In genomic region chr12:53160673-53161072, GRCh38 we compare ENCODE assay signal across 17 cellular contexts. TPM values are rescaled to one million over a fixed set of nuclear protein-coding genes. Genes with fewer than 3 reads are reported as not detected.
DNase-seq lines count a peak whose midpoint lies in the region; ATAC-seq, FAIRE-seq and TF ChIP-seq lines count a peak whose summit lies in the region.
"Had no signal": no experiment of that assay in that cellular context is flagged by ENCODE, and none has a peak within 500 bp of the region (broad histone marks: within the 10 kb centered on the region; RNA-seq: fewer than 3 reads in every experiment).

No MANE protein-coding gene starts in this region.

- peak; percentile 10 for DNase-seq in GM23248
- no peak for DNase-seq in SK-N-MC (ENCODE audit: low read depth, low spot score)
- DNase-seq in HepG2 (ENCODE audit: low spot score): no peak
- peak; percentile 73 for DNase-seq in osteocyte (ENCODE audit: extremely low spot score, unreplicated experiment)
- no peak for DNase-seq in CD4-positive, alpha-beta memory T cell
- no peak for DNase-seq in amniotic stem cell (lab: John Stamatoyannopoulos, UW)
- no peak for DNase-seq in OCI-M1 (lab: John Stamatoyannopoulos, UW)
- no peak for DNase-seq in GM13977 (ENCODE audit: low spot score)
- DNase-seq: BE2C; CD8-positive, alpha-beta T cell; COR-L47; DND-41; GOT3 had no signal

- TF ChIP-seq EP300 in HepG2 (IDR thresholded peaks at IDR 0.05; ENCODE audit: low read depth in 2 of 2, low read length in 2 of 2) (no peak), HepG2 (CRISPR knock-in tag; IDR thresholded peaks at IDR 0.05; ENCODE audit: borderline replicate concordance) (no peak)

- H3K4me3 ChIP-seq in GM23248 (no peak overlapping the region), SK-N-MC (no peak overlapping the region), HepG2 (replicated peaks in 1 of 3; ENCODE audit: insufficient read depth in 1 of 3, low read depth in 2 of 3, low read length in 3 of 3) (peak overlapping the region in 1 of 3 experiments; percentile 17; a peak in 1 of 6 replicates)
- H3K4me3 ChIP-seq in CD4-positive, alpha-beta memory T cell (ENCODE audit: low read length in 2 of 2): no peak overlapping the region
- H3K4me3 ChIP-seq: HAP-1 had no signal

- TF ChIP-seq POLR2A in HepG2 (IDR thresholded peaks at IDR 0.05; ENCODE audit: insufficient read depth in 1 of 2, low read depth in 2 of 2, low read length in 2 of 2): no peak

- TF ChIP-seq CTCF in HepG2 (CRISPR knock-in tag; IDR thresholded peaks at IDR 0.05) (no peak), osteocyte (IDR thresholded peaks at IDR 0.05) (no peak), GM13977 (IDR thresholded peaks at IDR 0.05; ENCODE audit: extremely low read depth, insufficient read depth, missing control alignments) (no peak)

- POLR2A ChIA-PET in HepG2 (lab: Yijun Ruan, JAX): interaction anchor here (0.9 to 4.5 kb wide), 9 partner anchors 14 to 135 kb away, joined by 3 to 34 read pairs (median 5); partner anchors contain the start of genes CSAD, PFDN5, SOAT2 and ZNF740
- POLR2A ChIA-PET in CD4-positive, alpha-beta memory T cell (lab: Charles Lee; ENCODE audit: partially characterized antibody): interaction anchor here (1.1 to 2.6 kb wide), 14 partner anchors 20 to 185 kb away, joined by 3 to 12 read pairs (median 5); partner anchors contain the start of genes AAAS, CSAD, ESPL1 and ITGB7

- H3K9ac ChIP-seq in GM23248 (no peak overlapping the region), SK-N-MC (ENCODE audit: insufficient read length) (peak overlapping the region; percentile 20), HepG2 (ENCODE audit: insufficient read depth, low read depth, low read length) (no peak overlapping the region)

- in situ Hi-C loops in GM23248 (cut with MboI) (no loop called here), HepG2 (cut with HindIII; ENCODE audit: extremely low pct_ligation_motif_present, low pct_unique_long_range_greater_than_20kb) (no loop called here), GM13977 (cut with MboI; ENCODE audit: low pct_unique_long_range_greater_than_20kb, low sequenced_read_pairs, unreplicated experiment) (no loop called here)

- no peaks in the 10 kb centered on the region for H4K20me1 ChIP-seq in GM23248 (ENCODE audit: insufficient read depth)
- no peaks in the 10 kb centered on the region for H4K20me1 ChIP-seq in HepG2 (ENCODE audit: insufficient read depth, low read length)

- no TSS peak for BruUV-seq in HepG2 (replicated peaks; lab: Mats Ljungman, UMichigan)

- no peaks in the 10 kb centered on the region for H3K9me3 Mint-ChIP-seq in osteocyte (ENCODE audit: unreplicated experiment)
- H3K9me3 Mint-ChIP-seq in CD4-positive, alpha-beta memory T cell: no peaks in the 10 kb centered on the region
- H3K9me3 Mint-ChIP-seq: CD8-positive, alpha-beta T cell had no signal

- H3K36me3 ChIP-seq in GM23248 (ENCODE audit: low read depth): peaks cover 11% of the 10 kb centered on the region
- 0 out of 2 replicates have a peak, but pooled peaks cover 3% of the 10 kb centered on the region for H3K36me3 ChIP-seq in SK-N-MC (ENCODE audit: insufficient read depth, low read length)
- no peaks in the 10 kb centered on the region for H3K36me3 ChIP-seq in HepG2 (replicated peaks in 1 of 2; ENCODE audit: control insufficient read depth in 1 of 2, insufficient read depth in 2 of 2, low read length in 2 of 2)
- H3K36me3 ChIP-seq in CD4-positive, alpha-beta memory T cell (ENCODE audit: insufficient read depth, low read length): no peaks in the 10 kb centered on the region
- H3K36me3 ChIP-seq: BE2C, HAP-1 had no signal

- CTCF ChIA-PET in HepG2 (lab: Yijun Ruan, JAX; ENCODE audit: low intra/inter-chr PET ratio, low total read pairs): interaction anchor here (1.4 to 4.1 kb wide), 2 partner anchors 28 to 30 kb away, joined by 3 to 23 read pairs; no protein-coding TSS in a partner anchor
- CTCF ChIA-PET in CD4-positive, alpha-beta memory T cell (lab: Charles Lee; ENCODE audit: partially characterized antibody): interaction anchor here (0.7 to 10.4 kb wide), 33 partner anchors 8 to 270 kb away, joined by 3 to 165 read pairs (median 6); partner anchors contain the start of genes CSAD, ESPL1, ITGB7 and PFDN5

- 77 to 83% methylated on average over 2 of the region's 2 CpGs for WGBS in GM23248 (ENCODE audit: low coverage in 1 of 2, low lambda C conversion rate in 2 of 2, missing lambda C conversion rate in 2 of 2), 2 experiments
- 26% methylated on average over 2 of the region's 2 CpGs for WGBS in HepG2 (ENCODE audit: low lambda C conversion rate)

- H3K4me3 Mint-ChIP-seq in osteocyte (ENCODE audit: unreplicated experiment): no peak overlapping the region
- no peak overlapping the region for H3K4me3 Mint-ChIP-seq in CD4-positive, alpha-beta memory T cell
- H3K4me3 Mint-ChIP-seq: CD8-positive, alpha-beta T cell had no signal

- no peaks in the 10 kb centered on the region for H3K9me2 ChIP-seq in GM23248 (ENCODE audit: insufficient read depth)

- H3K27me3 Mint-ChIP-seq in osteocyte (ENCODE audit: unreplicated experiment): no peaks in the 10 kb centered on the region
- no peaks in the 10 kb centered on the region for H3K27me3 Mint-ChIP-seq in CD4-positive, alpha-beta memory T cell

- H3K27me3 ChIP-seq in GM23248 (replicated peaks; ENCODE audit: insufficient read depth): no peaks in the 10 kb centered on the region
- no peaks in the 10 kb centered on the region for H3K27me3 ChIP-seq in HepG2 (ENCODE audit: control insufficient read depth in 1 of 2, insufficient read depth in 2 of 2, low read length in 2 of 2)
- H3K27me3 ChIP-seq in CD4-positive, alpha-beta memory T cell (ENCODE audit: insufficient read depth, low read length): no peaks in the 10 kb centered on the region
- H3K27me3 ChIP-seq: BE2C had no signal

- H3K4me1 ChIP-seq in GM23248 (ENCODE audit: insufficient read depth): no peaks in the 10 kb centered on the region
- H3K4me1 ChIP-seq in HepG2 (ENCODE audit: insufficient read depth, low read length): peaks cover 44% of the 10 kb centered on the region
- H3K4me1 ChIP-seq in CD4-positive, alpha-beta memory T cell (ENCODE audit: insufficient read depth, low read length): peaks cover 10% of the 10 kb centered on the region
- H3K4me1 ChIP-seq: BE2C had no signal

- H3K27ac ChIP-seq in GM23248 (no peak overlapping the region), SK-N-MC (no peak overlapping the region), HepG2 (ENCODE audit: extremely low read length, insufficient read depth, low read length) (peak overlapping the region; percentile 53)
- no peak overlapping the region for H3K27ac ChIP-seq in CD4-positive, alpha-beta memory T cell (ENCODE audit: low read depth, low read length)

- H3K4me2 ChIP-seq in GM23248 (ENCODE audit: unreplicated experiment): no peak overlapping the region
- H3K4me2 ChIP-seq in HepG2 (ENCODE audit: low read depth, low read length): peak overlapping the region; percentile 50

- no peak overlapping the region for H2AFZ ChIP-seq in GM23248
- no peak overlapping the region for H2AFZ ChIP-seq in HepG2 (ENCODE audit: low read length)

- H3K27ac Mint-ChIP-seq in osteocyte (ENCODE audit: unreplicated experiment): no peak overlapping the region
- H3K27ac Mint-ChIP-seq in CD4-positive, alpha-beta memory T cell: no peak overlapping the region
- H3K27ac Mint-ChIP-seq: CD8-positive, alpha-beta T cell had no signal

- peak; percentile 67 for ATAC-seq in HepG2
- ATAC-seq: CD8-positive, alpha-beta T cell had no signal

- no peaks in the 10 kb centered on the region for H3F3A ChIP-seq in GM23248 (ENCODE audit: insufficient read depth)

- H3K4me1 Mint-ChIP-seq in osteocyte (ENCODE audit: unreplicated experiment): peaks cover 4% of the 10 kb centered on the region
- peaks cover 5 to 8% (median 6%) of the 10 kb centered on the region in 4 donors for H3K4me1 Mint-ChIP-seq in CD4-positive, alpha-beta memory T cell

- intact Hi-C loops in HepG2 (cut with micrococcal nuclease; ENCODE audit: unreplicated experiment): no loop called here
- intact Hi-C loops in CD4-positive, alpha-beta memory T cell (cut with micrococcal nuclease): no loop called here

- H3K36me3 Mint-ChIP-seq in osteocyte (ENCODE audit: unreplicated experiment): peaks cover 14% of the 10 kb centered on the region
- no peaks in the 10 kb centered on the region for H3K36me3 Mint-ChIP-seq in CD4-positive, alpha-beta memory T cell
- H3K36me3 Mint-ChIP-seq: CD8-positive, alpha-beta T cell had no signal

- H3K79me2 ChIP-seq in GM23248 (ENCODE audit: insufficient read depth) (no peaks in the 10 kb centered on the region), HepG2 (ENCODE audit: insufficient read depth, low read length) (no peaks in the 10 kb centered on the region)

- no peak for TF ChIP-seq RAD21 in HepG2 (CRISPR knock-in tag; IDR thresholded peaks at IDR 0.05)

- no peaks in the 10 kb centered on the region for H3K9me3 ChIP-seq in GM23248 (ENCODE audit: low read depth)
- no peaks in the 10 kb centered on the region for H3K9me3 ChIP-seq in SK-N-MC (ENCODE audit: low read depth, low read length)
- H3K9me3 ChIP-seq in HepG2 (ENCODE audit: low read length): no peaks in the 10 kb centered on the region
- no peaks in the 10 kb centered on the region for H3K9me3 ChIP-seq in CD4-positive, alpha-beta memory T cell (ENCODE audit: control insufficient read depth in 1 of 2, low read length in 2 of 2)
- H3K9me3 ChIP-seq: BE2C, HAP-1 had no signal

- FAIRE-seq in HepG2 (lab: Jason Lieb, UNC): no peak
- FAIRE-seq: A204.1, GM18507 had no signal

RNA-seq across cellular contexts. Expression of gene ZNF740, which starts 19.8 kb away (rescaled TPM):
- 5.1 and 6.5 TPM in 2 replicates for total RNA-seq in GM23248 (2014; rRNA removed; shearing (Covaris generic))
- 2.8 and 3.9 TPM in 2 replicates for polyA plus RNA-seq in GM23248 (2016; fragmentation: Nextera tagmentation; extraction: Ambion mirVana)
- 15.0 and 16.9 TPM in 2 replicates for total RNA-seq in HepG2 (2016; rRNA removed; fragmentation: Illumina TruSeq; extraction: Trizol)
- 2.4 and 4.8 TPM in 2 replicates for total RNA-seq in HepG2 (2016; cell fraction: cytosol; rRNA removed; fragmentation: Illumina TruSeq; extraction: Trizol; ENCODE audit: low read depth)
- 13.9 and 16.1 TPM in 2 replicates for total RNA-seq in HepG2 (2016; cell fraction: insoluble cytoplasmic fraction; rRNA removed; fragmentation: Illumina TruSeq; extraction: Trizol)
- total RNA-seq in HepG2 (2016; cell fraction: membrane; rRNA removed; fragmentation: Illumina TruSeq; extraction: Trizol): 11.3 and 11.8 TPM in 2 replicates
- total RNA-seq in HepG2 (2016; cell fraction: nucleus; rRNA removed; fragmentation: Illumina TruSeq; extraction: Trizol): 20.9 and 23.7 TPM in 2 replicates
- polyA plus RNA-seq in HepG2 (2011; rRNA removed): 19.0 and 22.0 TPM in 2 replicates
- 7.2 and 8.9 TPM in 2 replicates for polyA plus RNA-seq in HepG2 (2011; cell fraction: cytosol; rRNA removed)
- 49.3 and 50.2 TPM in 2 replicates for polyA plus RNA-seq in HepG2 (2011; cell fraction: nucleus; rRNA removed)
- polyA plus RNA-seq in HepG2 (2012): 15.4 and 16.5 TPM in 2 replicates
- 1.4 and 2.0 TPM in 2 replicates for polyA plus RNA-seq in HepG2 (2016; cell fraction: cytosol; fragmentation: Illumina TruSeq; extraction: Trizol; ENCODE audit: low read depth)
- polyA plus RNA-seq in HepG2 (2016; cell fraction: insoluble cytoplasmic fraction; fragmentation: Illumina TruSeq; extraction: Trizol; ENCODE audit: low read depth): 11.3 and 12.0 TPM in 2 replicates
- polyA plus RNA-seq in HepG2 (2016; cell fraction: membrane; fragmentation: Illumina TruSeq; extraction: Trizol; ENCODE audit: low read depth): 4.1 and 5.8 TPM in 2 replicates
- polyA plus RNA-seq in HepG2 (2016; cell fraction: nucleus; fragmentation: Illumina TruSeq; extraction: Trizol; ENCODE audit: insufficient read depth, low read depth): 21.2 and 25.1 TPM in 2 replicates
- 41.0 and 77.8 TPM in 2 replicates for polyA minus RNA-seq in HepG2 (2011; rRNA and poly(A)+ RNA removed; ENCODE audit: low replicate concordance)
- polyA minus RNA-seq in HepG2 (2011; cell fraction: cytosol; rRNA and poly(A)+ RNA removed): 8.4 and 10.6 TPM in 2 replicates
- polyA minus RNA-seq in HepG2 (2011; cell fraction: nucleus; rRNA and poly(A)+ RNA removed): 91.4 and 93.6 TPM in 2 replicates
- 39.6 and 55.4 TPM in 2 replicates for total RNA-seq in osteocyte
- total RNA-seq in CD4-positive, alpha-beta memory T cell: 100 to 1,000 TPM; 109 to 113 TPM
- 1 to 10 TPM in 1 of 2 donors, under 1 TPM in 1; 0.90 to 3.5 TPM for polyA plus RNA-seq in CD4-positive, alpha-beta memory T cell

RNA-seq across cellular contexts. Expression of gene CSAD, which starts 20.1 kb away (rescaled TPM):
- total RNA-seq in GM23248 (2014; rRNA removed; shearing (Covaris generic)): 13.4 and 14.2 TPM in 2 replicates
- polyA plus RNA-seq in GM23248 (2016; fragmentation: Nextera tagmentation; extraction: Ambion mirVana) (6.1 and 8.6 TPM in 2 replicates), HepG2 (2011; rRNA removed) (23.5 and 25.2 TPM in 2 replicates)
- total RNA-seq in HepG2 (2016; rRNA removed; fragmentation: Illumina TruSeq; extraction: Trizol) (2.7 and 7.2 TPM in 2 replicates), osteocyte (45.0 and 47.0 TPM in 2 replicates)
- 3.9 and 6.0 TPM in 2 replicates for total RNA-seq in HepG2 (2016; cell fraction: cytosol; rRNA removed; fragmentation: Illumina TruSeq; extraction: Trizol; ENCODE audit: low read depth)
- 1.3 and 7.7 TPM in 2 replicates for total RNA-seq in HepG2 (2016; cell fraction: insoluble cytoplasmic fraction; rRNA removed; fragmentation: Illumina TruSeq; extraction: Trizol)
- 2.3 TPM in 2 replicates for total RNA-seq in HepG2 (2016; cell fraction: membrane; rRNA removed; fragmentation: Illumina TruSeq; extraction: Trizol)
- 12.9 and 16.2 TPM in 2 replicates for total RNA-seq in HepG2 (2016; cell fraction: nucleus; rRNA removed; fragmentation: Illumina TruSeq; extraction: Trizol)
- polyA plus RNA-seq in HepG2 (2011; cell fraction: cytosol; rRNA removed): 4.3 and 5.6 TPM in 2 replicates
- polyA plus RNA-seq in HepG2 (2011; cell fraction: nucleus; rRNA removed): 112 and 125 TPM in 2 replicates
- polyA plus RNA-seq in HepG2 (2012): 10.0 and 10.8 TPM in 2 replicates
- 0.41 and 0.44 TPM in 2 replicates for polyA plus RNA-seq in HepG2 (2016; cell fraction: cytosol; fragmentation: Illumina TruSeq; extraction: Trizol; ENCODE audit: low read depth)
- 2.9 and 3.3 TPM in 2 replicates for polyA plus RNA-seq in HepG2 (2016; cell fraction: insoluble cytoplasmic fraction; fragmentation: Illumina TruSeq; extraction: Trizol; ENCODE audit: low read depth)
- polyA plus RNA-seq in HepG2 (2016; cell fraction: membrane; fragmentation: Illumina TruSeq; extraction: Trizol; ENCODE audit: low read depth): 1.2 TPM in 2 replicates
- 64.6 and 67.6 TPM in 2 replicates for polyA plus RNA-seq in HepG2 (2016; cell fraction: nucleus; fragmentation: Illumina TruSeq; extraction: Trizol; ENCODE audit: insufficient read depth, low read depth)
- polyA minus RNA-seq in HepG2 (2011; rRNA and poly(A)+ RNA removed; ENCODE audit: low replicate concordance): 12.1 and 29.8 TPM in 2 replicates
- polyA minus RNA-seq in HepG2 (2011; cell fraction: cytosol; rRNA and poly(A)+ RNA removed): 1.8 and 1.9 TPM in 2 replicates
- polyA minus RNA-seq in HepG2 (2011; cell fraction: nucleus; rRNA and poly(A)+ RNA removed): 20.1 and 26.4 TPM in 2 replicates
- 10 to 100 TPM; 62.5 to 64.2 TPM for total RNA-seq in CD4-positive, alpha-beta memory T cell
- 1 to 10 TPM; 1.1 to 2.9 TPM for polyA plus RNA-seq in CD4-positive, alpha-beta memory T cell

RNA-seq across cellular contexts. Expression of gene ITGB7, which starts 46.4 kb away (rescaled TPM):
- 1.4 and 2.4 TPM in 2 replicates for total RNA-seq in GM23248 (2014; rRNA removed; shearing (Covaris generic))
- 0.84 and 1.2 TPM in 2 replicates for polyA plus RNA-seq in GM23248 (2016; fragmentation: Nextera tagmentation; extraction: Ambion mirVana)
- total RNA-seq in HepG2 (2016; rRNA removed; fragmentation: Illumina TruSeq; extraction: Trizol): 0.13 and 0.18 TPM in 2 replicates
- total RNA-seq in HepG2 (2016; cell fraction: cytosol; rRNA removed; fragmentation: Illumina TruSeq; extraction: Trizol; ENCODE audit: low read depth): not detected in 2 replicates
- 0.32 TPM in 1 of 2 replicates, not detected in the other for total RNA-seq in HepG2 (2016; cell fraction: insoluble cytoplasmic fraction; rRNA removed; fragmentation: Illumina TruSeq; extraction: Trizol)
- total RNA-seq in HepG2 (2016; cell fraction: membrane; rRNA removed; fragmentation: Illumina TruSeq; extraction: Trizol): not detected in 2 replicates
- total RNA-seq in HepG2 (2016; cell fraction: nucleus; rRNA removed; fragmentation: Illumina TruSeq; extraction: Trizol): not detected in 2 replicates
- 0.14 and 0.16 TPM in 2 replicates for polyA plus RNA-seq in HepG2 (2011; rRNA removed)
- 0.09 and 0.13 TPM in 2 replicates for polyA plus RNA-seq in HepG2 (2011; cell fraction: cytosol; rRNA removed)
- 0.39 and 0.40 TPM in 2 replicates for polyA plus RNA-seq in HepG2 (2011; cell fraction: nucleus; rRNA removed)
- polyA plus RNA-seq in HepG2 (2012): 0.20 and 0.30 TPM in 2 replicates
- polyA plus RNA-seq in HepG2 (2016; cell fraction: cytosol; fragmentation: Illumina TruSeq; extraction: Trizol; ENCODE audit: low read depth): not detected in 2 replicates
- 0.33 TPM in 1 of 2 replicates, not detected in the other for polyA plus RNA-seq in HepG2 (2016; cell fraction: insoluble cytoplasmic fraction; fragmentation: Illumina TruSeq; extraction: Trizol; ENCODE audit: low read depth)
- not detected in 2 replicates for polyA plus RNA-seq in HepG2 (2016; cell fraction: membrane; fragmentation: Illumina TruSeq; extraction: Trizol; ENCODE audit: low read depth)
- 0.20 TPM in 1 of 2 replicates, not detected in the other for polyA plus RNA-seq in HepG2 (2016; cell fraction: nucleus; fragmentation: Illumina TruSeq; extraction: Trizol; ENCODE audit: insufficient read depth, low read depth)
- polyA minus RNA-seq in HepG2 (2011; rRNA and poly(A)+ RNA removed; ENCODE audit: low replicate concordance): 0.40 and 2.6 TPM in 2 replicates
- not detected in 2 replicates for polyA minus RNA-seq in HepG2 (2011; cell fraction: cytosol; rRNA and poly(A)+ RNA removed)
- polyA minus RNA-seq in HepG2 (2011; cell fraction: nucleus; rRNA and poly(A)+ RNA removed): not detected in 2 replicates
- total RNA-seq in osteocyte: 0.83 TPM in 1 of 2 replicates, not detected in the other
- total RNA-seq in CD4-positive, alpha-beta memory T cell: 100 to 1,000 TPM; 382 to 397 TPM
- polyA plus RNA-seq in CD4-positive, alpha-beta memory T cell: 100 to 1,000 TPM; 271 to 374 TPM

RNA-seq across cellular contexts. Expression of gene SOAT2, which starts 57.4 kb away (rescaled TPM):
- not detected in 2 replicates for total RNA-seq in GM23248 (2014; rRNA removed; shearing (Covaris generic))
- 0.33 and 0.43 TPM in 2 replicates for polyA plus RNA-seq in GM23248 (2016; fragmentation: Nextera tagmentation; extraction: Ambion mirVana)
- 6.1 and 14.9 TPM in 2 replicates for total RNA-seq in HepG2 (2016; rRNA removed; fragmentation: Illumina TruSeq; extraction: Trizol)
- 1.3 and 1.6 TPM in 2 replicates for total RNA-seq in HepG2 (2016; cell fraction: cytosol; rRNA removed; fragmentation: Illumina TruSeq; extraction: Trizol; ENCODE audit: low read depth)
- 5.1 and 14.3 TPM in 2 replicates for total RNA-seq in HepG2 (2016; cell fraction: insoluble cytoplasmic fraction; rRNA removed; fragmentation: Illumina TruSeq; extraction: Trizol)
- 3.9 and 5.2 TPM in 2 replicates for total RNA-seq in HepG2 (2016; cell fraction: membrane; rRNA removed; fragmentation: Illumina TruSeq; extraction: Trizol)
- total RNA-seq in HepG2 (2016; cell fraction: nucleus; rRNA removed; fragmentation: Illumina TruSeq; extraction: Trizol): 20.7 and 23.6 TPM in 2 replicates
- 108 and 131 TPM in 2 replicates for polyA plus RNA-seq in HepG2 (2011; rRNA removed)
- polyA plus RNA-seq in HepG2 (2011; cell fraction: cytosol; rRNA removed): 102 and 125 TPM in 2 replicates
- 476 and 502 TPM in 2 replicates for polyA plus RNA-seq in HepG2 (2011; cell fraction: nucleus; rRNA removed)
- 40.7 and 74.1 TPM in 2 replicates for polyA plus RNA-seq in HepG2 (2012)
- 2.1 and 3.1 TPM in 2 replicates for polyA plus RNA-seq in HepG2 (2016; cell fraction: cytosol; fragmentation: Illumina TruSeq; extraction: Trizol; ENCODE audit: low read depth)
- polyA plus RNA-seq in HepG2 (2016; cell fraction: insoluble cytoplasmic fraction; fragmentation: Illumina TruSeq; extraction: Trizol; ENCODE audit: low read depth): 8.4 and 8.5 TPM in 2 replicates
- 3.3 and 4.5 TPM in 2 replicates for polyA plus RNA-seq in HepG2 (2016; cell fraction: membrane; fragmentation: Illumina TruSeq; extraction: Trizol; ENCODE audit: low read depth)
- 40.5 and 42.0 TPM in 2 replicates for polyA plus RNA-seq in HepG2 (2016; cell fraction: nucleus; fragmentation: Illumina TruSeq; extraction: Trizol; ENCODE audit: insufficient read depth, low read depth)
- polyA minus RNA-seq in HepG2 (2011; rRNA and poly(A)+ RNA removed; ENCODE audit: low replicate concordance): 0.16 and 255 TPM in 2 replicates
- polyA minus RNA-seq in HepG2 (2011; cell fraction: cytosol; rRNA and poly(A)+ RNA removed): 39.8 and 42.8 TPM in 2 replicates
- 79.3 and 125 TPM in 2 replicates for polyA minus RNA-seq in HepG2 (2011; cell fraction: nucleus; rRNA and poly(A)+ RNA removed)
- not detected in 2 replicates for total RNA-seq in osteocyte
- under 1 TPM; 0.26 to 0.42 TPM for total RNA-seq in CD4-positive, alpha-beta memory T cell
- polyA plus RNA-seq in CD4-positive, alpha-beta memory T cell: under 1 TPM; 0.20 to 0.85 TPM
- polyA plus RNA-seq: AG04450 had no signal

Comparison
In these comparisons a context has a peak if more than half of its experiments do, and no peak if none do; other contexts are left out.
1. DNase-seq: peak in GM23248 (single experiment) and osteocyte (single experiment); none in SK-N-MC (single experiment), HepG2 (single experiment), CD4-positive, alpha-beta memory T cell (0 of 5), amniotic stem cell (single experiment), OCI-M1 (single experiment) and GM13977 (single experiment).
2. RNA of gene ITGB7, which starts 46.4 kb away (total RNA-seq): 382 to 397 TPM in CD4-positive, alpha-beta memory T cell; 1.4 to 2.4 TPM in GM23248, 0.83 TPM in osteocyte and 0.13 to 0.32 TPM in HepG2; every median in the first group is over 100 times any median in the second.